18 cellular contexts compared by ENCODE assay signal in genomic region chr5:14401639-14402038, GRCh38.
DNase-seq lines count a peak whose midpoint lies in the region; ATAC-seq and TF ChIP-seq lines count a peak whose summit lies in the region.
"Had no signal": no experiment of that assay in that cellular context is flagged by ENCODE, and none has a peak within 500 bp of the region (broad histone marks: within the 10 kb centered on the region; RNA-seq: fewer than 3 reads in every experiment).

No MANE protein-coding gene starts in this region.

- intact Hi-C loops in IMR-90 (cut with micrococcal nuclease) = no loop called here

- no peak overlapping the region for H2AK9ac ChIP-seq in IMR-90 (replicated peaks; ENCODE audit: low read depth, low read length, poor library complexity)

- H3K4ac ChIP-seq in IMR-90 (ENCODE audit: low read depth, low read length) = no peak overlapping the region

- no peak overlapping the region for H3K18ac ChIP-seq in IMR-90 (ENCODE audit: low read depth, low read length)

- H3K9ac ChIP-seq in IMR-90 (ENCODE audit: low read depth, low read length) = no peak overlapping the region

- H3K27me3 ChIP-seq in BE2C = no peaks in the 10 kb centered on the region
- no peaks in the 10 kb centered on the region for H3K27me3 ChIP-seq in IMR-90 (ENCODE audit: control insufficient read depth, insufficient read depth, low read length)

- peaks cover 92% of the 10 kb centered on the region for H4K20me1 ChIP-seq in IMR-90 (ENCODE audit: insufficient read depth, low read length)

- in situ Hi-C loops in IMR-90 (cut with MboI; ENCODE audit: low sequenced_read_pairs) = loop anchor here (10.0 to 25.0 kb wide), 2 partner anchors 243 to 611 kb away; no protein-coding TSS in a partner anchor

- dilution Hi-C loops in IMR-90 (cut with HindIII; ENCODE audit: low sequenced_read_pairs, unreplicated experiment) = no loop called here

- WGBS in IMR-90 (ENCODE audit: extremely low coverage in 2 of 2, insufficient read length in 1 of 2), 2 experiments = no CpG with 5 or more reads among the region's 3 CpGs

- ATAC-seq in IMR-90 (ENCODE audit: low read depth) = no peak
- ATAC-seq in activated T-helper 17 cell treated with anti-CD3 and anti-CD28 coated beads, Interleukin-2, amount 50 U/mL, for 72 hours (replicated peaks) = no peak
- no peak for ATAC-seq in activated naive CD8-positive, alpha-beta T cell treated with anti-CD3 and anti-CD28 coated beads, Interleukin-2, amount 50 U/mL, for 24 hours
- ATAC-seq: GM12878, K562 had no signal

- no TSS peak for BruUV-seq in IMR-90 (replicated peaks; lab: Mats Ljungman, UMichigan)

- H3K36me3 ChIP-seq in BE2C (peaks cover 4% of the 10 kb centered on the region), IMR-90 (ENCODE audit: control insufficient read depth, insufficient read depth, low read length) (peaks cover 65% of the 10 kb centered on the region)

- H3K9me3 ChIP-seq in BE2C (no peaks in the 10 kb centered on the region), IMR-90 (ENCODE audit: control insufficient read depth, insufficient read depth, low read length) (no peaks in the 10 kb centered on the region)

- H3K4me3 ChIP-seq in BE2C (ENCODE audit: low read depth, low read length) (no peak overlapping the region), IMR-90 (ENCODE audit: insufficient read depth, low read depth, low read length) (no peak overlapping the region)
- H3K4me3 ChIP-seq: GM12878, K562 had no signal

- 0 out of 2 replicates have a peak overlapping the region, but pooled peaks have one; percentile 13 for H3K14ac ChIP-seq in IMR-90 (replicated peaks; ENCODE audit: low read depth, low read length)

- DNase-seq in BE2C = peak; percentile 69
- no peak for DNase-seq in IMR-90
- no peak for DNase-seq in nephron progenitor cell
- no peak for DNase-seq in DMS114 treated with DMSO at 0.1 percent for 48 hours (lab: John Stamatoyannopoulos, UW; ENCODE audit: unreplicated experiment)
- no peak for DNase-seq in activated naive CD8-positive, alpha-beta T cell treated with anti-CD3 and anti-CD28 coated beads, Interleukin-2, amount 50 U/mL, for 24 hours
- DNase-seq in NCI-H1436 treated with DMSO at 0.1 percent for 48 hours (lab: John Stamatoyannopoulos, UW) = no peak
- no peak for DNase-seq in NCI-H2029 treated with DMSO at 0.1 percent for 48 hours (lab: John Stamatoyannopoulos, UW)
- DNase-seq: 8988T; CD4-positive, alpha-beta memory T cell; DMS53; DND-41; EL; HCEC 1CT had no signal

- H2BK15ac ChIP-seq in IMR-90 (ENCODE audit: low read depth, low read length) = no peak overlapping the region

- peaks cover 48% of the 10 kb centered on the region for H3K4me1 ChIP-seq in BE2C
- H3K4me1 ChIP-seq in IMR-90 (ENCODE audit: control insufficient read depth, insufficient read depth, low read length) = peaks cover 42% of the 10 kb centered on the region

- H3K27ac ChIP-seq in IMR-90 (ENCODE audit: insufficient read depth, low read length) = 0 out of 2 replicates have a peak overlapping the region, but pooled peaks have one; percentile 4
- H3K27ac ChIP-seq: C4-2B, HL-60 had no signal

- CTCF ChIA-PET in IMR-90 (lab: Yijun Ruan, JAX) = interaction anchor here (2.5 kb wide), 1 partner anchor 247 kb away, joined by 9 read pairs; no protein-coding TSS in a partner anchor

- peaks cover 3% of the 10 kb centered on the region for H3K27me3 Mint-ChIP-seq in activated T-helper 17 cell treated with anti-CD3 and anti-CD28 coated beads, Interleukin-2, amount 50 U/mL, for 72 hours
- H3K27me3 Mint-ChIP-seq in nephron progenitor cell (ENCODE audit: low read depth, poor library complexity) = no peaks in the 10 kb centered on the region
- H3K27me3 Mint-ChIP-seq in activated naive CD8-positive, alpha-beta T cell treated with anti-CD3 and anti-CD28 coated beads, Interleukin-2, amount 50 U/mL, for 24 hours = peaks cover 2% of the 10 kb centered on the region

- H2AFZ ChIP-seq in IMR-90 (replicated peaks; ENCODE audit: low read length, poor library complexity) = no peak overlapping the region

- no peak overlapping the region for H3K4me2 ChIP-seq in IMR-90 (ENCODE audit: low read depth, low read length)

- peaks cover 15% of the 10 kb centered on the region for H3K4me1 Mint-ChIP-seq in activated T-helper 17 cell treated with anti-CD3 and anti-CD28 coated beads, Interleukin-2, amount 50 U/mL, for 72 hours
- peaks cover 31% of the 10 kb centered on the region for H3K4me1 Mint-ChIP-seq in nephron progenitor cell
- H3K4me1 Mint-ChIP-seq in activated naive CD8-positive, alpha-beta T cell treated with anti-CD3 and anti-CD28 coated beads, Interleukin-2, amount 50 U/mL, for 24 hours = peaks cover 25% of the 10 kb centered on the region

- H3K27ac Mint-ChIP-seq in activated T-helper 17 cell treated with anti-CD3 and anti-CD28 coated beads, Interleukin-2, amount 50 U/mL, for 72 hours = peak overlapping the region; percentile 61
- H3K27ac Mint-ChIP-seq in nephron progenitor cell = peak overlapping the region; percentile 59
- H3K27ac Mint-ChIP-seq in activated naive CD8-positive, alpha-beta T cell treated with anti-CD3 and anti-CD28 coated beads, Interleukin-2, amount 50 U/mL, for 24 hours = no peak overlapping the region

- no peak for TF ChIP-seq POLR2A in IMR-90 (IDR thresholded peaks at IDR 0.05; ENCODE audit: low read depth, low read length)

- POLR2A ChIA-PET in IMR-90 (lab: Charles Lee; ENCODE audit: unreplicated experiment) = no interaction called here

- no peak for TF ChIP-seq CTCF in BE2C (IDR thresholded peaks at IDR 0.05; ENCODE audit: low read depth, low read length)
- no peak for TF ChIP-seq CTCF in IMR-90 (conservative IDR thresholded peaks at IDR 0.05; ENCODE audit: low read depth, low read length)
- TF ChIP-seq CTCF in nephron progenitor cell (IDR thresholded peaks at IDR 0.05) = no peak

- H3K9me3 Mint-ChIP-seq in activated T-helper 17 cell treated with anti-CD3 and anti-CD28 coated beads, Interleukin-2, amount 50 U/mL, for 72 hours = peaks cover 6% of the 10 kb centered on the region
- H3K9me3 Mint-ChIP-seq in nephron progenitor cell = no peaks in the 10 kb centered on the region
- peaks cover 9% of the 10 kb centered on the region for H3K9me3 Mint-ChIP-seq in activated naive CD8-positive, alpha-beta T cell treated with anti-CD3 and anti-CD28 coated beads, Interleukin-2, amount 50 U/mL, for 24 hours

- H4K5ac ChIP-seq in IMR-90 (ENCODE audit: low read depth, low read length) = no peak overlapping the region

- no peak overlapping the region for H3K56ac ChIP-seq in IMR-90 (ENCODE audit: extremely low read depth, insufficient read depth, low read length)

- no peak overlapping the region for H3K4me3 Mint-ChIP-seq in activated T-helper 17 cell treated with anti-CD3 and anti-CD28 coated beads, Interleukin-2, amount 50 U/mL, for 72 hours
- H3K4me3 Mint-ChIP-seq in nephron progenitor cell = no peak overlapping the region
- no peak overlapping the region for H3K4me3 Mint-ChIP-seq in activated naive CD8-positive, alpha-beta T cell treated with anti-CD3 and anti-CD28 coated beads, Interleukin-2, amount 50 U/mL, for 24 hours

- H3K79me1 ChIP-seq in IMR-90 (ENCODE audit: low read depth in 1 of 2, low read length in 2 of 2) = peaks cover 32 to 84% of the 10 kb centered on the region in 2 experiments

- no peak overlapping the region for H4K91ac ChIP-seq in IMR-90 (ENCODE audit: insufficient read depth, low read depth, low read length)

- peaks cover 25% of the 10 kb centered on the region for H3K9me1 ChIP-seq in IMR-90 (ENCODE audit: insufficient read depth, low read length)

- H3K23ac ChIP-seq in IMR-90 (ENCODE audit: low read depth, low read length) = no peak overlapping the region; the same call in 1 of the 2 replicates

- H2BK5ac ChIP-seq in IMR-90 (ENCODE audit: low read depth, low read length, poor library complexity, severe bottlenecking) = peak overlapping the region; percentile 25

- no peak overlapping the region for H4K8ac ChIP-seq in IMR-90 (ENCODE audit: low read depth in 2 of 2, low read length in 2 of 2)

- H2BK120ac ChIP-seq in IMR-90 (ENCODE audit: low read depth, low read length) = no peak overlapping the region

- H2BK20ac ChIP-seq in IMR-90 (ENCODE audit: low read depth, low read length) = no peak overlapping the region

- TF ChIP-seq RAD21 in IMR-90 (IDR thresholded peaks at IDR 0.05; ENCODE audit: low read length) = no peak

- no peak overlapping the region for H2AK5ac ChIP-seq in IMR-90 (ENCODE audit: low read depth, low read length)

- no peaks in the 10 kb centered on the region for H3K36me3 Mint-ChIP-seq in activated T-helper 17 cell treated with anti-CD3 and anti-CD28 coated beads, Interleukin-2, amount 50 U/mL, for 72 hours (ENCODE audit: low read depth)
- H3K36me3 Mint-ChIP-seq in nephron progenitor cell (ENCODE audit: low read depth) = peaks cover 64% of the 10 kb centered on the region
- peaks cover 6% of the 10 kb centered on the region for H3K36me3 Mint-ChIP-seq in activated naive CD8-positive, alpha-beta T cell treated with anti-CD3 and anti-CD28 coated beads, Interleukin-2, amount 50 U/mL, for 24 hours (ENCODE audit: low read depth)
- H3K36me3 Mint-ChIP-seq: CD4-positive, alpha-beta memory T cell had no signal

TF ChIP-seq in IMR-90, 13 proteins besides CTCF, POLR2A, EP300 and RAD21 (continues in another document):
- no peak for TF ChIP-seq SMC3 (IDR thresholded peaks at IDR 0.05; ENCODE audit: low read depth, low read length)
- TF ChIP-seq USF2 (IDR thresholded peaks at IDR 0.05; ENCODE audit: low read depth, low read length) = no peak
- TF ChIP-seq MAZ (IDR thresholded peaks at IDR 0.05; ENCODE audit: borderline replicate concordance, low read depth, low read length) = no peak
- TF ChIP-seq RFX5 (IDR thresholded peaks at IDR 0.05; ENCODE audit: low read depth, low read length) = no peak
- no peak for TF ChIP-seq ELK1 (IDR thresholded peaks at IDR 0.05; ENCODE audit: borderline replicate concordance, low read depth, low read length)
- no peak for TF ChIP-seq MXI1 (IDR thresholded peaks at IDR 0.05; ENCODE audit: borderline replicate concordance, low read depth, low read length)
- no peak for TF ChIP-seq RCOR1 (IDR thresholded peaks at IDR 0.05; ENCODE audit: insufficient replicate concordance, low read length)
